In genomic region chr2:193824474-193824873, GRCh38 we compare ENCODE assay signal across 16 cellular contexts.
DNase-seq lines count a peak whose midpoint lies in the region; ATAC-seq, FAIRE-seq and TF ChIP-seq lines count a peak whose summit lies in the region.
"Had no signal": no experiment of that assay in that cellular context is flagged by ENCODE, and none has a peak within 500 bp of the region (broad histone marks: within the 10 kb centered on the region; RNA-seq: fewer than 3 reads in every experiment).

No MANE protein-coding gene starts in this region.

- TF ChIP-seq EP300 in A549 (IDR thresholded peaks at IDR 0.05): no peak

- H3K27me3 ChIP-seq in brain microvascular endothelial cell (replicated peaks) (no peaks in the 10 kb centered on the region), foreskin keratinocyte (no peaks in the 10 kb centered on the region), right cardiac atrium (ENCODE audit: control insufficient read depth, insufficient read depth) (no peaks in the 10 kb centered on the region)
- H3K27me3 ChIP-seq in effector memory CD4-positive, alpha-beta T cell (replicated peaks; ENCODE audit: control insufficient read depth, insufficient read depth, low read length, poor library complexity, severe bottlenecking): no peaks in the 10 kb centered on the region

- FAIRE-seq in A549 (lab: Jason Lieb, UNC): no peak
- FAIRE-seq: A204.1 had no signal

- intact Hi-C loops in right cardiac atrium (cut with DNase I): no loop called here

- no peak overlapping the region for H3K4me2 ChIP-seq in A549

- POLR2A ChIA-PET in A549 (lab: Yijun Ruan, JAX): no interaction called here

- no peak overlapping the region for H3K4me3 ChIP-seq in A549
- H3K4me3 ChIP-seq in brain microvascular endothelial cell (ENCODE audit: low read depth, low read length): no peak overlapping the region
- H3K4me3 ChIP-seq in effector memory CD4-positive, alpha-beta T cell (ENCODE audit: insufficient read depth, low read depth, low read length, poor library complexity, severe bottlenecking): no peak overlapping the region
- H3K4me3 ChIP-seq in right cardiac atrium (ENCODE audit: low read length): no peak overlapping the region
- H3K4me3 ChIP-seq: prostate gland had no signal

- peak; percentile 66 to 71; a peak in 4 of 6 replicates for ATAC-seq in A549
- ATAC-seq in foreskin keratinocyte: peak; percentile 100
- ATAC-seq in right cardiac atrium: no peak
- ATAC-seq in GM18498 (IDR thresholded peaks at IDR 0.05; ENCODE audit: unreplicated experiment): no peak
- ATAC-seq: T-helper 17 cell had no signal

- H3K27ac ChIP-seq in A549: 0 out of 6 replicates have a peak overlapping the region, but pooled peaks of 1 of the 2 experiments have one; percentile 56
- H3K27ac ChIP-seq in brain microvascular endothelial cell: peak overlapping the region; percentile 59
- peak overlapping the region; percentile 75 for H3K27ac ChIP-seq in foreskin keratinocyte
- H3K27ac ChIP-seq in effector memory CD4-positive, alpha-beta T cell (ENCODE audit: insufficient read depth, low read length, poor library complexity, severe bottlenecking): no peak overlapping the region
- no peak overlapping the region for H3K27ac ChIP-seq in right cardiac atrium (ENCODE audit: low read length)
- H3K27ac ChIP-seq: prostate gland had no signal

- CTCF ChIA-PET in A549 (lab: Yijun Ruan, JAX): no interaction called here

- H3K9me3 ChIP-seq in A549: 0 out of 3 replicates have a peak, but pooled peaks cover 6% of the 10 kb centered on the region
- no peaks in the 10 kb centered on the region for H3K9me3 ChIP-seq in effector memory CD4-positive, alpha-beta T cell (ENCODE audit: control insufficient read depth, low read length)
- no peaks in the 10 kb centered on the region for H3K9me3 ChIP-seq in right cardiac atrium (ENCODE audit: control insufficient read depth, low read length)
- H3K9me3 ChIP-seq: prostate gland had no signal

- 3% methylated on average over 1 of the region's 1 CpG for whole genome bisulfite sequencing in A549 (ENCODE audit: missing lambda C conversion rate)
- WGBS in right cardiac atrium: 49% methylated on average over 1 of the region's 1 CpG

- no peaks in the 10 kb centered on the region for H3K36me3 ChIP-seq in brain microvascular endothelial cell (replicated peaks)
- H3K36me3 ChIP-seq in effector memory CD4-positive, alpha-beta T cell (ENCODE audit: control insufficient read depth, insufficient read depth, low read length): no peaks in the 10 kb centered on the region
- H3K36me3 ChIP-seq: prostate gland had no signal

- no peak for TF ChIP-seq RAD21 in A549 (conservative IDR thresholded peaks at IDR 0.05 in 1 of 2, IDR thresholded peaks at IDR 0.05 in 1 of 2)

- TF ChIP-seq CTCF in A549 (IDR thresholded peaks at IDR 0.05) (no peak), brain microvascular endothelial cell (IDR thresholded peaks at IDR 0.05; ENCODE audit: low read depth, low read length, missing control alignments) (no peak), foreskin keratinocyte (conservative IDR thresholded peaks at IDR 0.05) (no peak)

- no peak for TF ChIP-seq POLR2A in A549 (IDR thresholded peaks at IDR 0.05; ENCODE audit: low read length)

- DNase-seq in A549 (ENCODE audit: low read depth in 1 of 2, low spot score in 1 of 2): peak; percentile 17 to 44
- peak; percentile 79 for DNase-seq in LHCN-M2 (ENCODE audit: low read depth)
- peak; percentile 40 for DNase-seq in brain microvascular endothelial cell
- peak; percentile 98 for DNase-seq in foreskin keratinocyte
- DNase-seq in effector memory CD4-positive, alpha-beta T cell: no peak
- DNase-seq in right cardiac atrium: no peak
- no peak for DNase-seq in activated naive CD4-positive, alpha-beta T cell treated with anti-CD3 and anti-CD28 coated beads, Interleukin-2, amount 50 U/mL, for 16 hours
- DNase-seq: activated naive CD4-positive, alpha-beta T cell treated with Interleukin-2 at 50 U/mL for 16 hours; COR-L47; naive B cell; NCI-H2081; NCI-H526 treated with DMSO at 0.1 percent for 48 hours; T-helper 17 cell had no signal

- 0 out of 3 replicates have a peak, but pooled peaks cover 5% of the 10 kb centered on the region for H3K4me1 ChIP-seq in A549
- peaks cover 15% of the 10 kb centered on the region for H3K4me1 ChIP-seq in foreskin keratinocyte
- H3K4me1 ChIP-seq in effector memory CD4-positive, alpha-beta T cell (ENCODE audit: control insufficient read depth, insufficient read depth, low read length, poor library complexity, severe bottlenecking): no peaks in the 10 kb centered on the region
- no peaks in the 10 kb centered on the region for H3K4me1 ChIP-seq in right cardiac atrium (ENCODE audit: control insufficient read depth, insufficient read depth, low read length)
- H3K4me1 ChIP-seq: prostate gland had no signal

- in situ Hi-C loops in brain microvascular endothelial cell (cut with HindIII; ENCODE audit: low pct_ligation_motif_present, low sequenced_read_pairs): no loop called here

TF ChIP-seq in A549, 52 proteins besides CTCF, POLR2A, EP300 and RAD21:
- TF ChIP-seq FOSL2 (IDR thresholded peaks at IDR 0.05) (peak; percentile 15; the same call in 1 of the 2 replicates), FOSL2 (CRISPR knock-in tag; IDR thresholded peaks at IDR 0.05) (no peak), TFCP2L1 (CRISPR knock-in tag; IDR thresholded peaks at IDR 0.05) (no peak)

Comparison
In these comparisons a context has a peak if more than half of its experiments do, and no peak if none do; other contexts are left out.
1. ATAC-seq: peak in A549 (2 of 2) and foreskin keratinocyte (single experiment); none in right cardiac atrium (0 of 2) and GM18498 (single experiment).
2. DNase-seq: peak in A549 (2 of 2), LHCN-M2 (single experiment), brain microvascular endothelial cell (single experiment) and foreskin keratinocyte (2 of 2); none in effector memory CD4-positive, alpha-beta T cell (0 of 3), right cardiac atrium (0 of 3) and activated naive CD4-positive, alpha-beta T cell treated with anti-CD3 and anti-CD28 coated beads, Interleukin-2, amount 50 U/mL, for 16 hours (single experiment).
3. H3K27ac ChIP-seq: peak in brain microvascular endothelial cell (single experiment) and foreskin keratinocyte (single experiment); none in effector memory CD4-positive, alpha-beta T cell (single experiment) and right cardiac atrium (single experiment).